ENCODE assay signal across 1 cellular context in the genomic region with DNA sequence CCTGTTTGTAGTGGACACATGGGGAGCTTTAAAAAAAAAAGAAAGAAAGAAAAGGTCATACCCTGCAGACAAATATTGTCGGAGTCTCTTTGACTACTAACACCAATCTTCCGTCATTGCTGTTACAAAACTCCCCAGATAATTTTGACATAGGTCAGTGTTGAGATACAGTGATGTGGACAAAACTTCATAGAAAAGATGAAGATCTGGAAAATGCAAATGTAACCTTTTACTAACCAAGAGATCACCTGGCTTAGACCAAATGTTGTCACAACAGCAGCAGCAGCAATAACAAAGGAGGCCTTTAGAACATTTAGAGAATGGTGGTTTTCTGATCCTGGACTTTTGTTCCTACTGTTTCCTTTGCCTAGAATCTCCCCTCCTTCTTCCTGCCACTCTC.
A peak's percentile ranks its signal among the peaks of the same experiment; 100 is the strongest.
TF ChIP-seq lines count a peak whose summit lies in the region.

No MANE protein-coding gene starts in this region.

TF ChIP-seq in HepG2, 621 proteins besides CTCF, POLR2A, EP300 and RAD21:
- TF ChIP-seq ZNF792 (CRISPR knock-in tag; IDR thresholded peaks at IDR 0.05) (no peak), ZNF12 (CRISPR knock-in tag; IDR thresholded peaks at IDR 0.05) (peak; percentile 82), ZNF770 (CRISPR knock-in tag; IDR thresholded peaks at IDR 0.05) (no peak), SOX13 (IDR thresholded peaks at IDR 0.05) (no peak), SOX13 (CRISPR knock-in tag; conservative IDR thresholded peaks at IDR 0.05 in 1 of 2, IDR thresholded peaks at IDR 0.05 in 1 of 2) (0 out of 4 replicates have a peak, but pooled peaks of 1 of the 2 experiments have one; percentile 8)
